Comparison of ENCODE assay signal across 19 cellular contexts in the genomic region with DNA sequence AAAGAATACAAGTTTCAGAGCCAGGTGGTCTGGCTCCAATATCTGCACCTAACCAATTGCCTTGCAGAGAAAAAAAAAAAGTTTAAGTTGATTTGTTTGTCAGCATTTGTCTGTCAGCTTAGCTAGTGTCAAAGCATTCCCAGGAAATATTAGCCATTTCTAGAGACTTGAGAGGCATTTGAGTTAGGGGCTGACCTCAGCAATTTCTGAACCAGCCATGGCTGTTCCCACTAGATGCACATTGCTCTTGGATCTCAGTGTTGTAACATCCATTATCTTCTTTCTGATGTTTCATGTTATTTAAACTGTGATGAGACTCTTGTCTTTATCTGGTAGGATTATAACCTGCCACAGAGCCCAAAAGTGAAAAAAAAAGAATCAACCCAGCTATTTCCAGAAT.
A peak's percentile ranks its signal among the peaks of the same experiment; 100 is the strongest.
DNase-seq lines count a peak whose midpoint lies in the region; ATAC-seq, FAIRE-seq and TF ChIP-seq lines count a peak whose summit lies in the region.
"Had no signal": no experiment of that assay in that cellular context is flagged by ENCODE, and none has a peak within 500 bp of the region (broad histone marks: within the 10 kb centered on the region; RNA-seq: fewer than 3 reads in every experiment).

No MANE protein-coding gene starts in this region.

- ATAC-seq in PC-3 = no peak
- ATAC-seq: CD8-positive, alpha-beta T cell; GM12878 had no signal

- no peak for DNase-seq in H54 (ENCODE audit: insufficient read length, low spot score)
- DNase-seq in PC-3 = no peak
- no peak for DNase-seq in astrocyte (ENCODE audit: low read depth)
- no peak for DNase-seq in NCI-H748 (lab: John Stamatoyannopoulos, UW; ENCODE audit: unreplicated experiment)
- DNase-seq in activated naive CD4-positive, alpha-beta T cell treated with anti-CD3 and anti-CD28 coated beads, Interleukin-2, amount 10 ng/mL, durations not matched to agents 7 days and 5 days = no peak
- no peak for DNase-seq in GM12892 (ENCODE audit: insufficient read length)
- DNase-seq: Calu3; CD8-positive, alpha-beta T cell; DND-41; EL; KG1 had no signal

- peaks cover 29% of the 10 kb centered on the region for H3K4me1 Mint-ChIP-seq in astrocyte (ENCODE audit: low read depth, unreplicated experiment)
- H3K4me1 Mint-ChIP-seq in activated naive CD4-positive, alpha-beta T cell treated with anti-CD3 and anti-CD28 coated beads, Interleukin-2, amount 10 ng/mL, durations not matched to agents 7 days and 5 days = no peaks in the 10 kb centered on the region
- H3K4me1 Mint-ChIP-seq: B cell had no signal

- H2AFZ ChIP-seq in PC-3 (ENCODE audit: low read length) = no peak overlapping the region
- H2AFZ ChIP-seq in astrocyte (ENCODE audit: low read depth, low read length) = no peak overlapping the region

- H3K4me1 ChIP-seq in PC-3 (ENCODE audit: insufficient read depth, low read length) (peaks cover 35% of the 10 kb centered on the region), astrocyte (ENCODE audit: insufficient read depth, low read length) (peaks cover 26% of the 10 kb centered on the region)
- H3K4me1 ChIP-seq: BLaER1 treated with 17β-estradiol and CSF1 and Interleukin-3, amounts not matched to agents 10 nM and 100 nM had no signal

- no peak for TF ChIP-seq CTCF in PC-3 (conservative IDR thresholded peaks at IDR 0.05; ENCODE audit: low read depth, low read length)
- no peak for TF ChIP-seq CTCF in astrocyte (IDR thresholded peaks at IDR 0.05; ENCODE audit: insufficient read depth, low read depth, low read length)

- H3K9me2 ChIP-seq in PC-3 (replicated peaks; ENCODE audit: low read length) = no peaks in the 10 kb centered on the region

- H3K79me2 ChIP-seq in PC-3 (ENCODE audit: low read length) (peaks cover 22% of the 10 kb centered on the region), astrocyte (ENCODE audit: insufficient read depth, low read length) (peaks cover 8% of the 10 kb centered on the region)

- H3K27ac Mint-ChIP-seq in astrocyte (ENCODE audit: unreplicated experiment) = peak overlapping the region; percentile 48
- no peak overlapping the region for H3K27ac Mint-ChIP-seq in activated naive CD4-positive, alpha-beta T cell treated with anti-CD3 and anti-CD28 coated beads, Interleukin-2, amount 10 ng/mL, durations not matched to agents 7 days and 5 days
- H3K27ac Mint-ChIP-seq: B cell; CD8-positive, alpha-beta T cell had no signal

- H3K4me3 ChIP-seq in PC-3 (ENCODE audit: low read length) (no peak overlapping the region), astrocyte (ENCODE audit: insufficient read depth, low read depth, low read length) (no peak overlapping the region)
- H3K4me3 ChIP-seq: BLaER1 treated with 17β-estradiol and CSF1 and Interleukin-3, amounts not matched to agents 10 nM and 100 nM; GM12878; HAP-1 had no signal

- intact Hi-C loops in PC-3 (cut with micrococcal nuclease) = no loop called here

- H3K4me3 Mint-ChIP-seq in astrocyte (ENCODE audit: unreplicated experiment) = no peak overlapping the region
- H3K4me3 Mint-ChIP-seq in activated naive CD4-positive, alpha-beta T cell treated with anti-CD3 and anti-CD28 coated beads, Interleukin-2, amount 10 ng/mL, durations not matched to agents 7 days and 5 days = no peak overlapping the region
- H3K4me3 Mint-ChIP-seq: B cell; CD8-positive, alpha-beta T cell had no signal

- no peaks in the 10 kb centered on the region for H3K9me3 Mint-ChIP-seq in astrocyte (ENCODE audit: unreplicated experiment)
- H3K9me3 Mint-ChIP-seq in activated naive CD4-positive, alpha-beta T cell treated with anti-CD3 and anti-CD28 coated beads, Interleukin-2, amount 10 ng/mL, durations not matched to agents 7 days and 5 days = no peaks in the 10 kb centered on the region

- H3K4me2 ChIP-seq in PC-3 (ENCODE audit: low read length) = peak overlapping the region; percentile 34; the same call in 1 of the 2 replicates
- H3K4me2 ChIP-seq in astrocyte (ENCODE audit: low read length) = no peak overlapping the region
- H3K4me2 ChIP-seq: BLaER1 treated with 17β-estradiol and CSF1 and Interleukin-3, amounts not matched to agents 10 nM and 100 nM had no signal

- no peaks in the 10 kb centered on the region for H3F3A ChIP-seq in PC-3 (ENCODE audit: low read length, unreplicated experiment)

- TF ChIP-seq POLR2A in H54 (IDR thresholded peaks at IDR 0.05; ENCODE audit: low read depth, low read length) (no peak), GM12892 (IDR thresholded peaks at IDR 0.05; ENCODE audit: low read depth, low read length) (no peak)

- CTCF ChIA-PET in PC-3 (lab: Charles Lee) = no interaction called here
- CTCF ChIA-PET in activated naive CD4-positive, alpha-beta T cell treated with anti-CD3 and anti-CD28 coated beads, Interleukin-2, amount 10 ng/mL, durations not matched to agents 7 days and 5 days (lab: Charles Lee) = no interaction called here

- no peaks in the 10 kb centered on the region for H3K36me3 Mint-ChIP-seq in astrocyte (ENCODE audit: low read depth, unreplicated experiment)
- H3K36me3 Mint-ChIP-seq in activated naive CD4-positive, alpha-beta T cell treated with anti-CD3 and anti-CD28 coated beads, Interleukin-2, amount 10 ng/mL, durations not matched to agents 7 days and 5 days = no peaks in the 10 kb centered on the region

- H3K9ac ChIP-seq in PC-3 (ENCODE audit: low read length) = no peak overlapping the region
- H3K9ac ChIP-seq in astrocyte (ENCODE audit: low read length) = no peak overlapping the region
- H3K9ac ChIP-seq: BLaER1 treated with 17β-estradiol and CSF1 and Interleukin-3, amounts not matched to agents 10 nM and 100 nM had no signal

- no peaks in the 10 kb centered on the region for H3K27me3 Mint-ChIP-seq in astrocyte (ENCODE audit: low read depth, unreplicated experiment)
- no peaks in the 10 kb centered on the region for H3K27me3 Mint-ChIP-seq in activated naive CD4-positive, alpha-beta T cell treated with anti-CD3 and anti-CD28 coated beads, Interleukin-2, amount 10 ng/mL, durations not matched to agents 7 days and 5 days
- H3K27me3 Mint-ChIP-seq: B cell had no signal

- H3K36me3 ChIP-seq in PC-3 (ENCODE audit: low read depth, low read length) (peaks cover 4% of the 10 kb centered on the region; the same call in 1 of the 2 replicates), astrocyte (ENCODE audit: insufficient read depth, low read length) (no peaks in the 10 kb centered on the region)
- H3K36me3 ChIP-seq: HAP-1 had no signal

- H4K20me1 ChIP-seq in PC-3 (ENCODE audit: low read length) (no peaks in the 10 kb centered on the region), astrocyte (ENCODE audit: insufficient read depth, low read length) (no peaks in the 10 kb centered on the region)
- H4K20me1 ChIP-seq: BLaER1 treated with 17β-estradiol and CSF1 and Interleukin-3, amounts not matched to agents 10 nM and 100 nM had no signal

- FAIRE-seq in H54 (lab: Jason Lieb, UNC) (peak; percentile 23), astrocyte (lab: Jason Lieb, UNC) (no peak), GM12892 (lab: Jason Lieb, UNC) (no peak)
- FAIRE-seq: A204.1, GM12878, GM19239, H1, HTR-8/SVneo had no signal

- H3K27ac ChIP-seq in PC-3 (ENCODE audit: low read length) (peak overlapping the region; percentile 57; the same call in 1 of the 2 replicates), astrocyte (ENCODE audit: low read depth, low read length) (no peak overlapping the region)
- H3K27ac ChIP-seq: BLaER1 treated with 17β-estradiol and CSF1 and Interleukin-3, amounts not matched to agents 10 nM and 100 nM had no signal

- H3K27me3 ChIP-seq in PC-3 (ENCODE audit: low read length) = no peaks in the 10 kb centered on the region
- no peaks in the 10 kb centered on the region for H3K27me3 ChIP-seq in astrocyte (ENCODE audit: insufficient read depth, low read length)
- H3K27me3 ChIP-seq: BLaER1 treated with 17β-estradiol and CSF1 and Interleukin-3, amounts not matched to agents 10 nM and 100 nM had no signal

- BruUV-seq in PC-3 (replicated peaks; lab: Mats Ljungman, UMichigan) = no TSS peak

- no peaks in the 10 kb centered on the region for H3K9me3 ChIP-seq in PC-3 (ENCODE audit: low read length)
- H3K9me3 ChIP-seq in astrocyte (ENCODE audit: insufficient read depth, low read depth, low read length) = no peaks in the 10 kb centered on the region
- H3K9me3 ChIP-seq: HAP-1 had no signal

- POLR2A ChIA-PET in PC-3 (lab: Charles Lee; ENCODE audit: unreplicated experiment) = no interaction called here
